In genomic region chr7:128477336-128477690, GRCh38 we compare ENCODE assay signal across 8 cellular contexts. TPM values are rescaled to one million over a fixed set of nuclear protein-coding genes. Genes with fewer than 3 reads are reported as not detected.
DNase-seq lines count a peak whose midpoint lies in the region; ATAC-seq, FAIRE-seq and TF ChIP-seq lines count a peak whose summit lies in the region.
"Not testable (repeated sequence)": the region's sequence is repeated elsewhere in the genome, so short reads cannot be mapped to it uniquely, and the experiment has no call there.

No MANE protein-coding gene starts in this region.

- H3K18ac ChIP-seq in H9 (ENCODE audit: insufficient read length, low read depth, low read length) = not testable (repeated sequence)

- H3T11ph ChIP-seq in H9 (ENCODE audit: low read length) = not testable (repeated sequence)

- H3K4me1 ChIP-seq in H9 (ENCODE audit: insufficient read depth, low read length); OCI-LY3 (ENCODE audit: low read length); muscle layer of duodenum (ENCODE audit: control insufficient read depth in 1 of 2, insufficient read depth in 2 of 2, low read length in 2 of 2); small intestine (ENCODE audit: control insufficient read depth in 2 of 2, insufficient read depth in 1 of 2, low read depth in 1 of 2, low read length in 1 of 2): not testable (repeated sequence)
- H3K4me1 ChIP-seq in left ventricle myocardium inferior = peaks cover 29% of the 10 kb centered on the region

- H2BK5ac ChIP-seq in H9 (ENCODE audit: insufficient read length, low read length) = not testable (repeated sequence)

- H3K9me3 Mint-ChIP-seq in H9; activated T-cell treated with anti-CD3 and anti-CD28 coated beads, Interleukin-2, amount 50 U/mL, for 4 hours: not testable (repeated sequence)

- not testable (repeated sequence) for TF ChIP-seq CTCF in AG10803 (conservative IDR thresholded peaks at IDR 0.05; ENCODE audit: low read length); H9 (conservative IDR thresholded peaks at IDR 0.05); OCI-LY3 (IDR thresholded peaks at IDR 0.05; ENCODE audit: low read depth, low read length); coronary artery (IDR thresholded peaks at IDR 0.05); left ventricle myocardium inferior (IDR thresholded peaks at IDR 0.05; ENCODE audit: borderline replicate concordance)

- 0 out of 2 replicates have a peak overlapping the region, but pooled peaks have one; percentile 86 for H3K14ac ChIP-seq in H9 (ENCODE audit: insufficient read depth, low read length)

- H2BK12ac ChIP-seq in H9 (ENCODE audit: insufficient read length, low read depth, low read length) = not testable (repeated sequence)

- H4K91ac ChIP-seq in H9 (ENCODE audit: insufficient read length, low read depth, low read length) = not testable (repeated sequence)

- not testable (repeated sequence) for H2BK20ac ChIP-seq in H9 (ENCODE audit: low read depth, low read length, poor library complexity, severe bottlenecking)

- not testable (repeated sequence) for H2BK120ac ChIP-seq in H9 (ENCODE audit: low read depth, low read length, poor library complexity, severe bottlenecking)

- peaks cover 9 to 36% (median 34%) of the 10 kb centered on the region in 3 experiments; a peak in 6 of 7 replicates for H3K36me3 Mint-ChIP-seq in H9 (ENCODE audit: insufficient read depth in 1 of 3, low read depth in 3 of 3)
- peaks cover 13% of the 10 kb centered on the region for H3K36me3 Mint-ChIP-seq in activated T-cell treated with anti-CD3 and anti-CD28 coated beads, Interleukin-2, amount 50 U/mL, for 4 hours (ENCODE audit: insufficient read depth)

- not testable (repeated sequence) for H2BK15ac ChIP-seq in H9 (ENCODE audit: low read depth, low read length)

- H3K9me3 ChIP-seq in H9 (ENCODE audit: control insufficient read depth, low read depth, low read length); OCI-LY3 (ENCODE audit: insufficient read depth, low read length); left ventricle myocardium inferior (replicated peaks); muscle layer of duodenum (ENCODE audit: control insufficient read depth in 1 of 2, low read length in 2 of 2); small intestine (ENCODE audit: control insufficient read depth, low read depth): not testable (repeated sequence)

- not testable (repeated sequence) for H3K79me1 ChIP-seq in H9 (ENCODE audit: insufficient read depth, low read depth, low read length, poor library complexity, severe bottlenecking)

- peaks cover 12 to 13% of the 10 kb centered on the region in 2 experiments for H3K4me1 Mint-ChIP-seq in H9
- peaks cover 33% of the 10 kb centered on the region for H3K4me1 Mint-ChIP-seq in activated T-cell treated with anti-CD3 and anti-CD28 coated beads, Interleukin-2, amount 50 U/mL, for 4 hours (ENCODE audit: low read depth)

- H3K27me3 ChIP-seq in H9 (ENCODE audit: insufficient read depth, low read length); OCI-LY3 (ENCODE audit: low read depth, low read length); left ventricle myocardium inferior (ENCODE audit: low read depth); muscle layer of duodenum (ENCODE audit: low read depth, low read length); small intestine (ENCODE audit: control insufficient read depth in 2 of 2, insufficient read depth in 2 of 2, low read length in 2 of 2): not testable (repeated sequence)

- not testable (repeated sequence) for H3K27ac ChIP-seq in H9 (ENCODE audit: insufficient read length, low read depth, low read length); muscle layer of duodenum (ENCODE audit: low read length)
- H3K27ac ChIP-seq in OCI-LY3 (ENCODE audit: low read length) (peak overlapping the region; percentile 79), coronary artery (peak overlapping the region; percentile 50 to 87), left ventricle myocardium inferior (replicated peaks) (peak overlapping the region; percentile 89), small intestine (ENCODE audit: low read depth in 1 of 2, low read length in 1 of 2) (peak overlapping the region; percentile 79 to 88)

- H3K4me2 ChIP-seq in H9 (ENCODE audit: insufficient read depth, insufficient read length, low read length) (peak overlapping the region; percentile 66), OCI-LY3 (ENCODE audit: low read length) (peak overlapping the region; percentile 74)

- not testable (repeated sequence) for H3K79me2 ChIP-seq in H9 (ENCODE audit: insufficient read depth, low read length)
- H3K79me2 ChIP-seq in OCI-LY3 (ENCODE audit: low read length) = peaks cover 37% of the 10 kb centered on the region

- H3K36me3 ChIP-seq in OCI-LY3 (replicated peaks; ENCODE audit: low read depth, low read length); muscle layer of duodenum (ENCODE audit: control insufficient read depth in 1 of 2, insufficient read depth in 2 of 2, low read length in 2 of 2); small intestine (ENCODE audit: control insufficient read depth in 2 of 2, insufficient read depth in 2 of 2, low read length in 2 of 2): not testable (repeated sequence)
- peaks cover 27% of the 10 kb centered on the region for H3K36me3 ChIP-seq in left ventricle myocardium inferior

- not testable (repeated sequence) for H3K4ac ChIP-seq in H9 (ENCODE audit: low read depth, low read length)

- not testable (repeated sequence) for FAIRE-seq in small intestine (lab: Jason Lieb, UNC)

- H3K23ac ChIP-seq in H9 (ENCODE audit: insufficient read length, low read depth, low read length) = not testable (repeated sequence)

- H4K8ac ChIP-seq in H9 (replicated peaks; ENCODE audit: insufficient read length, low read depth, low read length) = not testable (repeated sequence)

- H3K4me3 ChIP-seq in AG10803 (ENCODE audit: low read length) (peak overlapping the region; percentile 77), OCI-LY3 (ENCODE audit: low read length) (peak overlapping the region; percentile 93), coronary artery (peak overlapping the region; percentile 89), left ventricle myocardium inferior (peak overlapping the region; percentile 91), muscle layer of duodenum (ENCODE audit: low read depth in 1 of 2, low read length in 2 of 2) (peak overlapping the region; percentile 64 to 77), small intestine (ENCODE audit: low read depth in 1 of 2, low read length in 2 of 2) (peak overlapping the region; percentile 67 to 74)

- H2AK5ac ChIP-seq in H9 (ENCODE audit: insufficient read length, low read length) = not testable (repeated sequence)

- H3K23me2 ChIP-seq in H9 (ENCODE audit: insufficient read length, low read depth, low read length, poor library complexity, severe bottlenecking) = not testable (repeated sequence)

- intact Hi-C loops in left ventricle myocardium inferior (cut with micrococcal nuclease) = not testable (repeated sequence)

- not testable (repeated sequence) for H4K5ac ChIP-seq in H9 (ENCODE audit: insufficient read length, low read depth, low read length)

- not testable (repeated sequence) for H3K27me3 Mint-ChIP-seq in H9 (ENCODE audit: low read depth); activated T-cell treated with anti-CD3 and anti-CD28 coated beads, Interleukin-2, amount 50 U/mL, for 4 hours (ENCODE audit: low read depth)

- H4K20me1 ChIP-seq in H9 (ENCODE audit: control insufficient read depth, insufficient read depth, insufficient read length); OCI-LY3 (ENCODE audit: insufficient read depth, low read length): not testable (repeated sequence)

- peak in 1 of 2 donors; percentile 3 for ATAC-seq in activated T-cell treated with anti-CD3 and anti-CD28 coated beads, Interleukin-2, amount 50 U/mL, for 4 hours

- H3K9ac ChIP-seq in H9 (ENCODE audit: extremely low read depth, insufficient read length, low read length) = peak overlapping the region; percentile 87
- H3K9ac ChIP-seq in OCI-LY3 (ENCODE audit: low read length) = peak overlapping the region; percentile 90

- H2AFZ ChIP-seq in H9 (ENCODE audit: low read length); OCI-LY3 (ENCODE audit: low read depth, low read length): not testable (repeated sequence)

- H3K27ac Mint-ChIP-seq in H9 = peak overlapping the region; percentile 98 to 99 (median 99)

- DNase-seq in AG10803 (ENCODE audit: low read depth); H9; activated T-cell treated with anti-CD3 and anti-CD28 coated beads, Interleukin-2, amount 50 U/mL, for 4 hours; coronary artery (ENCODE audit: low spot score); left ventricle myocardium inferior; small intestine: not testable (repeated sequence)

- H3K56ac ChIP-seq in H9 (ENCODE audit: insufficient read length, low read depth, low read length) = not testable (repeated sequence)

- WGBS in H9 (ENCODE audit: extremely low coverage, insufficient read length, low lambda C conversion rate) = no CpG with 5 or more reads among the region's 4 CpGs
- WGBS in small intestine, 3 donors = 0 to 4% (median 4%) methylated on average over 4 of the region's 4 CpGs

- peak overlapping the region; percentile 98 to 99 for H3K4me3 Mint-ChIP-seq in H9
- H3K4me3 Mint-ChIP-seq in activated T-cell treated with anti-CD3 and anti-CD28 coated beads, Interleukin-2, amount 50 U/mL, for 4 hours = peak overlapping the region; percentile 98

RNA-seq across cellular contexts. Expression of gene METTL2B, which starts 0.8 kb away (rescaled TPM):
- total RNA-seq in H9 (2021) (44.3 and 49.6 TPM in 2 replicates), left ventricle myocardium inferior (19.5 TPM)
- total RNA-seq in activated T-cell treated with anti-CD3 and anti-CD28 coated beads, Interleukin-2, amount 50 U/mL, for 4 hours = 10 to 100 TPM; 68.5 to 74.2 (median 73.7) TPM
- polyA plus RNA-seq in small intestine = 10 to 100 TPM in 1 of 3 donors, 1 to 10 TPM in 2; 7.4 to 14.4 (median 8.1) TPM

RNA-seq across cellular contexts. Expression of gene HILPDA, which starts 21.6 kb away (rescaled TPM):
- total RNA-seq in H9 (2021) (23.1 and 23.3 TPM in 2 replicates), left ventricle myocardium inferior (7.9 TPM)
- 10 to 100 TPM; 18.4 to 26.6 (median 23.7) TPM for total RNA-seq in activated T-cell treated with anti-CD3 and anti-CD28 coated beads, Interleukin-2, amount 50 U/mL, for 4 hours
- 10 to 100 TPM in 1 of 3 donors, 1 to 10 TPM in 2; 1.8 to 14.3 (median 3.2) TPM for polyA plus RNA-seq in small intestine
